Comparison of ENCODE assay signal across 8 cellular contexts in the genomic region with DNA sequence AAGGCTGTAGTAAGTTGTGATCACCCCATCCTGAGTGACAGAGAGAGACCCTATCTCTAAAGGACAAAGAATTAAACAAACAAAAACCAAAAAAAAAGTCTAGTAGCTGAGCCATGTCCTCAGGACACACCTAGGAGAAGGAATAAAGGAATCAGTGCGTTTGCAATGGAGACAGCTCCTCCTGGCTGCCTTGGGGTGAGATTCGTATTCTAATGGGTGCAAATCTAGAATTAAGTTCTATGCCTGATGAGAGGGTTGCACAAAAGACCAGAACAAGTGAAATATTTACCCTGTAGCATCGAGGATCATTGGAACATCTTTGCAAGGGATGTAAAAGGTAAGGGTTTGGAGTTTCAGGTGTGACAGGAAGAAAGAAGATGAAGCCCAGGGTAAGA.
DNase-seq lines count a peak whose midpoint lies in the region; ATAC-seq and TF ChIP-seq lines count a peak whose summit lies in the region.

No MANE protein-coding gene starts in this region.

- 0 out of 2 replicates have a peak, but pooled peaks have one; percentile 11 for TF ChIP-seq RAD21 in Ishikawa (IDR thresholded peaks at IDR 0.05; ENCODE audit: low read depth)

- CTCF ChIA-PET in AG04450 (lab: Charles Lee) = interaction anchor here (1.2 to 6.1 kb wide), 4 partner anchors 9 to 178 kb away, joined by 3 to 148 read pairs (median 114); no protein-coding TSS in a partner anchor

- POLR2A ChIA-PET in AG04450 (lab: Yijun Ruan, JAX) = no interaction called here

- peak overlapping the region; percentile 63 for H3K9ac ChIP-seq in mucosa of stomach (ENCODE audit: low read length)

- H3K27me3 ChIP-seq in AG04450 (ENCODE audit: control insufficient read depth, insufficient read depth, low read length) (no peaks in the 10 kb centered on the region), mucosa of stomach (ENCODE audit: control insufficient read depth, insufficient read depth, low read length) (no peaks in the 10 kb centered on the region)

- ATAC-seq in HG03571 (IDR thresholded peaks at IDR 0.05; ENCODE audit: unreplicated experiment) = no peak

- TF ChIP-seq CTCF in AG04450 (IDR thresholded peaks at IDR 0.05; ENCODE audit: low read depth, low read length) (peak; percentile 8; the same call in 1 of the 2 replicates), cardiac fibroblast (IDR thresholded peaks at IDR 0.05; ENCODE audit: low read depth, low read length) (peak; percentile 13)

- no peak for DNase-seq in AG04450 (ENCODE audit: low read depth, low spot score)
- peak in 1 of 2 donors; percentile 26 for DNase-seq in cardiac fibroblast (ENCODE audit: low read depth in 2 of 2)
- no peak for DNase-seq in NCI-H2107 (lab: John Stamatoyannopoulos, UW)
- no peak for DNase-seq in NCI-H2081 (lab: John Stamatoyannopoulos, UW)
- DNase-seq in amniotic stem cell (lab: John Stamatoyannopoulos, UW) = no peak

- H3K4me3 ChIP-seq in AG04450 (ENCODE audit: low read depth, low read length) = no peak overlapping the region
- peak overlapping the region in 1 of 2 donors; percentile 6 for H3K4me3 ChIP-seq in cardiac fibroblast (replicated peaks in 1 of 2; ENCODE audit: low read depth in 2 of 2, low read length in 2 of 2)
- peak overlapping the region; percentile 20 for H3K4me3 ChIP-seq in mucosa of stomach (ENCODE audit: low read length)

- H3K36me3 ChIP-seq in mucosa of stomach (ENCODE audit: control insufficient read depth, insufficient read depth, low read length) = no peaks in the 10 kb centered on the region

- H3K4me1 ChIP-seq in mucosa of stomach (ENCODE audit: control insufficient read depth, insufficient read depth, low read length) = peaks cover 18% of the 10 kb centered on the region

- peak overlapping the region; percentile 63 for H3K27ac ChIP-seq in AG04450 (ENCODE audit: low read depth, low read length)

- no peak for TF ChIP-seq EP300 in Ishikawa (IDR thresholded peaks at IDR 0.05; ENCODE audit: borderline replicate concordance)

- H3K9me3 ChIP-seq in AG04450 (ENCODE audit: control insufficient read depth, insufficient read depth, low read length) = no peaks in the 10 kb centered on the region
- no peaks in the 10 kb centered on the region for H3K9me3 ChIP-seq in mucosa of stomach (ENCODE audit: control insufficient read depth, low read length)

TF ChIP-seq in Ishikawa, 13 proteins besides CTCF, POLR2A, EP300 and RAD21:
- TF ChIP-seq EGR1 (IDR thresholded peaks at IDR 0.05) (no peak), USF1 (IDR thresholded peaks at IDR 0.05) (no peak)
